In the genomic region with DNA sequence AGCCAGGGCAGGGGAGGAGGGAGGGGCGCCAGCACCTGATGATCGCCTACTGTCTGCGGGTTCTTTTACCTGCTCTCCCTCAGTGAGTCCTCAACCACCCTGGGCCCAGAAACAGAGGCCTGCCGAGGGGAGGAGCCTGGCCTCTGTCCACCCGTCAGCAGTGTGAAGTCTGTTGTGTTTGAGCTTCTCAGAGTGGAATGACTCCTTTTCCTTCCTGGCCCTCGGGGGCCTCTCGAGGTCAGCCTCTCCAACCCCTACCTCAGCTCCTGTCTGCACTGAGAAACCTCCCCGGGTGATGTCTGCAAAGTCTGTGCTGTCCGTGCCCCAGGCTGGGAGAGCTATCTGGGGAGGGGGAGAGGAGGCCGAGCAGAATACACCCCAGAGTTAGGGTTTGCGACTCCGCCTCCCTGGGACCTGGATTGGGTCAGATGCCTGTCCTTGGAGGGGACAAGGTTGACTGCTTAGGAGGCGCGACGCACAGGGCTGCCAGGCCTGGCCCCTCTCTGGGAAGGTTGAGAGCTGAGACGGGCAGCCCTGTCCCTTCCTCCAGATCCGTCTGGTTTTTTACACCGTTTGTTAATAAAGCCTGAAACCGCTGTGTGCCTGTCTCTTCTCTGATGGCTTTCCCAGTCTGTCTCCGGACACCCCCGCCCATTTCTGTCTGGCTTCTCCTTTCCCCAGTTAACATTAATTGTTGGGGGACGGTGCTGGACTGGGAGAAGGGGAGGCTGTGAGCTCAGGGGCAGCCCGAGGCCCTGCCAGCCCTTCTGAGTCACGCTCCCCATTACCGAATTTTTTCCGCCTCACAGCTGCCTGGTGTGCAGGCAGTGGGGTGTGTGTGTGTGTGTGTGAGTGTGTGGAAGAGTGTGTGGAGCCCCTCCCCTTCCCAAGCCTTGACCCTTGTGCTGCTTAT, we compare ENCODE assay signal across 9 cellular contexts. TPM values are rescaled to one million over a fixed set of nuclear protein-coding genes. Genes with fewer than 3 reads are reported as not detected.
DNase-seq lines count a peak whose midpoint lies in the region; ATAC-seq, FAIRE-seq and TF ChIP-seq lines count a peak whose summit lies in the region.
"Had no signal": no experiment of that assay in that cellular context is flagged by ENCODE, and none has a peak within 500 bp of the region (broad histone marks: within the 10 kb centered on the region; RNA-seq: fewer than 3 reads in every experiment).

No MANE protein-coding gene starts in this region.

- peak overlapping the region; percentile 61 to 93 for H3K27ac ChIP-seq in A549
- peak overlapping the region; percentile 82 to 94 (median 88) for H3K27ac ChIP-seq in transverse colon

- peak overlapping the region; percentile 97 for H3K4me2 ChIP-seq in A549

- peak overlapping the region; percentile 46 for H3K27ac Mint-ChIP-seq in activated CD8-positive, alpha-beta T cell treated with anti-CD3 and anti-CD28 coated beads, Interleukin-2, amount 10 ng/mL, durations not matched to agents 7 days and 5 days
- peak overlapping the region; percentile 93 for H3K27ac Mint-ChIP-seq in neural crest cell (ENCODE audit: unreplicated experiment)

- DNase-seq in A549 (ENCODE audit: low read depth in 1 of 2, low spot score in 1 of 2), result peak; percentile 66 to 77
- DNase-seq in HT1080 (ENCODE audit: low read depth), result peak; percentile 69
- peak; percentile 33 for DNase-seq in activated CD8-positive, alpha-beta T cell treated with anti-CD3 and anti-CD28 coated beads, Interleukin-2, amount 10 ng/mL, durations not matched to agents 7 days and 5 days
- peak; percentile 38 to 52 for DNase-seq in erythroblast (lab: John Stamatoyannopoulos, UW)
- peak; percentile 39 for DNase-seq in neural crest cell (ENCODE audit: low read depth, low spot score)
- peak; percentile 60 for DNase-seq in transverse colon
- DNase-seq in OCI-M1 (lab: John Stamatoyannopoulos, UW), result no peak
- DNase-seq in mesenteric fat pad (ENCODE audit: low spot score), result no peak

- ATAC-seq in A549, result peak; percentile 22 to 42; a peak in 5 of 6 replicates
- no peak for ATAC-seq in activated CD8-positive, alpha-beta T cell treated with anti-CD3 and anti-CD28 coated beads, Interleukin-2, amount 10 ng/mL, durations not matched to agents 7 days and 5 days

- no peak for TF ChIP-seq RAD21 in A549 (conservative IDR thresholded peaks at IDR 0.05 in 1 of 2, IDR thresholded peaks at IDR 0.05 in 1 of 2)

- intact Hi-C loops in transverse colon (cut with DNase I; ENCODE audit: low total_unique reads), result no loop called here

- H3K36me3 Mint-ChIP-seq in activated CD8-positive, alpha-beta T cell treated with anti-CD3 and anti-CD28 coated beads, Interleukin-2, amount 10 ng/mL, durations not matched to agents 7 days and 5 days (ENCODE audit: low read depth), result no peaks in the 10 kb centered on the region
- H3K36me3 Mint-ChIP-seq in neural crest cell (ENCODE audit: low read depth), result no peaks in the 10 kb centered on the region

- POLR2A ChIA-PET in A549 (lab: Yijun Ruan, JAX), result interaction anchor here (1.0 to 4.1 kb wide), 3 partner anchors 11 to 119 kb away, joined by 3 to 53 read pairs (median 4); a partner anchor contains a TSS
- POLR2A ChIA-PET in activated CD8-positive, alpha-beta T cell treated with anti-CD3 and anti-CD28 coated beads, Interleukin-2, amount 10 ng/mL, durations not matched to agents 7 days and 5 days (lab: Charles Lee), result interaction anchor here (0.9 kb wide), 1 partner anchor 16 kb away, joined by 4 read pairs; no protein-coding TSS in a partner anchor

- H3K4me3 ChIP-seq in A549 (0 out of 3 replicates have a peak overlapping the region, but pooled peaks have one; percentile 5), transverse colon (no peak overlapping the region)

- 33% methylated on average over 26 of the region's 26 CpGs for WGBS in A549 (ENCODE audit: missing lambda C conversion rate)
- WGBS in transverse colon (ENCODE audit: low coverage in 1 of 2), 2 donors, result 34 to 36% methylated on average over 9 to 26 of the region's 26 CpGs

- TF ChIP-seq CTCF in A549 (IDR thresholded peaks at IDR 0.05) (no peak), neural crest cell (conservative IDR thresholded peaks at IDR 0.05) (no peak), transverse colon (IDR thresholded peaks at IDR 0.05) (no peak)

- CTCF ChIA-PET in A549 (lab: Yijun Ruan, JAX), result interaction anchor here (1.0 to 17.3 kb wide), 10 partner anchors 11 to 346 kb away, joined by 3 to 219 read pairs (median 10); a partner anchor contains a TSS
- CTCF ChIA-PET in activated CD8-positive, alpha-beta T cell treated with anti-CD3 and anti-CD28 coated beads, Interleukin-2, amount 10 ng/mL, durations not matched to agents 7 days and 5 days (lab: Charles Lee), result interaction anchor here (2.8 kb wide), 1 partner anchor 17 kb away, joined by 14 read pairs; no protein-coding TSS in a partner anchor

- H3K9me3 ChIP-seq in A549 (no peaks in the 10 kb centered on the region), transverse colon (no peaks in the 10 kb centered on the region)

- no peak for TF ChIP-seq POLR2A in A549 (IDR thresholded peaks at IDR 0.05; ENCODE audit: low read length)
- TF ChIP-seq POLR2A in erythroblast (IDR thresholded peaks at IDR 0.05; ENCODE audit: low read length), result no peak
- TF ChIP-seq POLR2A in transverse colon (IDR thresholded peaks at IDR 0.05), result no peak

- H3K9me3 Mint-ChIP-seq in activated CD8-positive, alpha-beta T cell treated with anti-CD3 and anti-CD28 coated beads, Interleukin-2, amount 10 ng/mL, durations not matched to agents 7 days and 5 days (ENCODE audit: insufficient read depth), result no peaks in the 10 kb centered on the region
- H3K9me3 Mint-ChIP-seq in neural crest cell, result no peaks in the 10 kb centered on the region

- in situ Hi-C loops in transverse colon (cut with MboI; ENCODE audit: low pct_ligation_motif_present in 1 of 4, low pct_unique_long_range_greater_than_20kb in 1 of 4, low sequenced_read_pairs in 3 of 4), result no loop called here

- H3K36me3 ChIP-seq in transverse colon, result no peaks in the 10 kb centered on the region

- TF ChIP-seq EP300 in A549 (IDR thresholded peaks at IDR 0.05), result no peak
- no peak for TF ChIP-seq EP300 in transverse colon (IDR thresholded peaks at IDR 0.05; ENCODE audit: low read depth)

- peaks cover 17% of the 10 kb centered on the region for H3K27me3 ChIP-seq in transverse colon

- H3K4me3 Mint-ChIP-seq in activated CD8-positive, alpha-beta T cell treated with anti-CD3 and anti-CD28 coated beads, Interleukin-2, amount 10 ng/mL, durations not matched to agents 7 days and 5 days, result peak overlapping the region; percentile 8
- peak overlapping the region; percentile 86 for H3K4me3 Mint-ChIP-seq in neural crest cell

- peaks cover 13% of the 10 kb centered on the region for H3K4me1 Mint-ChIP-seq in activated CD8-positive, alpha-beta T cell treated with anti-CD3 and anti-CD28 coated beads, Interleukin-2, amount 10 ng/mL, durations not matched to agents 7 days and 5 days (ENCODE audit: low read depth)
- peaks cover 19% of the 10 kb centered on the region for H3K4me1 Mint-ChIP-seq in neural crest cell

- no peaks in the 10 kb centered on the region for H3K27me3 Mint-ChIP-seq in activated CD8-positive, alpha-beta T cell treated with anti-CD3 and anti-CD28 coated beads, Interleukin-2, amount 10 ng/mL, durations not matched to agents 7 days and 5 days (ENCODE audit: low read depth)
- peaks cover 7% of the 10 kb centered on the region for H3K27me3 Mint-ChIP-seq in neural crest cell (ENCODE audit: low read depth)

- H3K4me1 ChIP-seq in A549, result peaks cover 61% of the 10 kb centered on the region
- peaks cover 36 to 57% (median 47%) of the 10 kb centered on the region in 4 donors for H3K4me1 ChIP-seq in transverse colon

- peak; percentile 18 for FAIRE-seq in A549 (lab: Jason Lieb, UNC)

RNA-seq across cellular contexts. Expression of a gene that starts 1.0 kb away (rescaled TPM):
- polyA plus RNA-seq in A549 (2011; rRNA removed) (0.19 and 0.22 TPM in 2 replicates), A549 (2017; fragmentation: RNase III; extraction: RNeasy Plus Mini Kit Qiagen cat#74134 plus additional on column Dnase treatment) (0.96 to 2.0 TPM (median 1.5 TPM) in 3 replicates)
- 0.30 and 0.44 TPM in 2 replicates for polyA plus RNA-seq in A549 (2012; cell fraction: cytosol; rRNA removed)
- 2.3 and 2.6 TPM in 2 replicates for polyA plus RNA-seq in A549 (2012; cell fraction: nucleus; rRNA removed)
- polyA minus RNA-seq in A549 (2011; rRNA and poly(A)+ RNA removed), result 0.25 and 0.29 TPM in 2 replicates
- 0.05 and 0.07 TPM in 2 replicates for total RNA-seq in HT1080 (2014; rRNA removed; shearing (Covaris generic))
- polyA plus RNA-seq in HT1080 (2015; cell fraction: cytosol; rRNA removed), result 0.03 TPM in 1 of 2 replicates, not detected in the other
- polyA plus RNA-seq in HT1080 (2015; cell fraction: nucleus; rRNA removed), result not detected in 2 replicates
- under 1 TPM; 0.50 to 0.55 TPM for total RNA-seq in activated CD8-positive, alpha-beta T cell treated with anti-CD3 and anti-CD28 coated beads, Interleukin-2, amount 10 ng/mL, durations not matched to agents 7 days and 5 days
- total RNA-seq in neural crest cell (1.3 and 1.5 TPM in 2 replicates), transverse colon (10 to 100 TPM in 2 of 4 donors, 1 to 10 TPM in 2; 3.4 to 41.2 (median 11.1) TPM), mesenteric fat pad (13.9 TPM)

RNA-seq across cellular contexts. Expression of a gene that starts 2.2 kb away (rescaled TPM):
- polyA plus RNA-seq in A549 (2011; rRNA removed) (16.8 and 21.0 TPM in 2 replicates), A549 (2017; fragmentation: RNase III; extraction: RNeasy Plus Mini Kit Qiagen cat#74134 plus additional on column Dnase treatment) (46.5 to 57.4 TPM (median 50.3 TPM) in 3 replicates)
- 48.1 and 50.6 TPM in 2 replicates for polyA plus RNA-seq in A549 (2012; cell fraction: cytosol; rRNA removed)
- polyA plus RNA-seq in A549 (2012; cell fraction: nucleus; rRNA removed), result 98.9 and 106 TPM in 2 replicates
- 7.6 and 10.2 TPM in 2 replicates for polyA minus RNA-seq in A549 (2011; rRNA and poly(A)+ RNA removed)
- 27.4 and 31.7 TPM in 2 replicates for total RNA-seq in HT1080 (2014; rRNA removed; shearing (Covaris generic))
- polyA plus RNA-seq in HT1080 (2015; cell fraction: cytosol; rRNA removed), result 34.2 and 37.5 TPM in 2 replicates
- 42.0 and 44.1 TPM in 2 replicates for polyA plus RNA-seq in HT1080 (2015; cell fraction: nucleus; rRNA removed)
- 10 to 100 TPM; 16.2 to 16.4 TPM for total RNA-seq in activated CD8-positive, alpha-beta T cell treated with anti-CD3 and anti-CD28 coated beads, Interleukin-2, amount 10 ng/mL, durations not matched to agents 7 days and 5 days
- total RNA-seq in neural crest cell (81.1 and 87.9 TPM in 2 replicates), transverse colon (1 to 10 TPM in 2 of 4 donors, not detected in 2; 2.1 to 2.7 TPM), mesenteric fat pad (7.3 TPM)

RNA-seq across cellular contexts. Expression of a gene that starts 10.8 kb away (rescaled TPM):
- 0.32 and 0.48 TPM in 2 replicates for polyA plus RNA-seq in A549 (2011; rRNA removed)
- 2.5 and 4.8 TPM in 2 replicates for polyA plus RNA-seq in A549 (2012; cell fraction: cytosol; rRNA removed)
- polyA plus RNA-seq in A549 (2012; cell fraction: nucleus; rRNA removed), result 7.0 and 12.6 TPM in 2 replicates
- 4.7 to 5.9 TPM (median 5.7 TPM) in 3 replicates for polyA plus RNA-seq in A549 (2017; fragmentation: RNase III; extraction: RNeasy Plus Mini Kit Qiagen cat#74134 plus additional on column Dnase treatment)
- 0.70 and 1.0 TPM in 2 replicates for polyA minus RNA-seq in A549 (2011; rRNA and poly(A)+ RNA removed)
- total RNA-seq in HT1080 (2014; rRNA removed; shearing (Covaris generic)), result 2.4 and 4.6 TPM in 2 replicates
- polyA plus RNA-seq in HT1080 (2015; cell fraction: cytosol; rRNA removed), result 5.4 and 7.1 TPM in 2 replicates
- polyA plus RNA-seq in HT1080 (2015; cell fraction: nucleus; rRNA removed), result 4.0 TPM in 2 replicates
- 10 to 100 TPM; 10.2 to 11.6 TPM for total RNA-seq in activated CD8-positive, alpha-beta T cell treated with anti-CD3 and anti-CD28 coated beads, Interleukin-2, amount 10 ng/mL, durations not matched to agents 7 days and 5 days
- 14.8 and 15.0 TPM in 2 replicates for total RNA-seq in neural crest cell
- total RNA-seq in transverse colon, result 1 to 10 TPM; 5.9 to 7.6 (median 6.4) TPM
- 9.7 TPM for total RNA-seq in mesenteric fat pad

RNA-seq across cellular contexts. Expression of a gene that starts 22.7 kb away (rescaled TPM):
- not detected in 2 replicates for polyA plus RNA-seq in A549 (2011; rRNA removed)
- not detected in 2 replicates for polyA plus RNA-seq in A549 (2012; cell fraction: cytosol; rRNA removed)
- polyA plus RNA-seq in A549 (2012; cell fraction: nucleus; rRNA removed), result not detected in 2 replicates
- not detected in 3 replicates for polyA plus RNA-seq in A549 (2017; fragmentation: RNase III; extraction: RNeasy Plus Mini Kit Qiagen cat#74134 plus additional on column Dnase treatment)
- not detected in 2 replicates for polyA minus RNA-seq in A549 (2011; rRNA and poly(A)+ RNA removed)
- 0.10 TPM in 1 of 2 replicates, not detected in the other for total RNA-seq in HT1080 (2014; rRNA removed; shearing (Covaris generic))
- polyA plus RNA-seq in HT1080 (2015; cell fraction: cytosol; rRNA removed), result not detected in 2 replicates
- 0.16 TPM in 1 of 2 replicates, not detected in the other for polyA plus RNA-seq in HT1080 (2015; cell fraction: nucleus; rRNA removed)
- total RNA-seq in activated CD8-positive, alpha-beta T cell treated with anti-CD3 and anti-CD28 coated beads, Interleukin-2, amount 10 ng/mL, durations not matched to agents 7 days and 5 days, result not detected
- total RNA-seq in neural crest cell, result not detected in 2 replicates
- total RNA-seq in transverse colon, result not detected
- not detected for total RNA-seq in mesenteric fat pad
- total RNA-seq: glomerular endothelial cell had no signal

RNA-seq across cellular contexts. Expression of a gene that starts 25.8 kb away (rescaled TPM):
- 45.3 and 51.5 TPM in 2 replicates for polyA plus RNA-seq in A549 (2011; rRNA removed)
- 79.6 and 132 TPM in 2 replicates for polyA plus RNA-seq in A549 (2012; cell fraction: cytosol; rRNA removed)
- polyA plus RNA-seq in A549 (2012; cell fraction: nucleus; rRNA removed), result 77.2 and 99.3 TPM in 2 replicates
- polyA plus RNA-seq in A549 (2017; fragmentation: RNase III; extraction: RNeasy Plus Mini Kit Qiagen cat#74134 plus additional on column Dnase treatment), result 52.7 to 57.8 TPM (median 54.1 TPM) in 3 replicates
- 16.2 and 19.7 TPM in 2 replicates for polyA minus RNA-seq in A549 (2011; rRNA and poly(A)+ RNA removed)
- 82.1 and 89.8 TPM in 2 replicates for total RNA-seq in HT1080 (2014; rRNA removed; shearing (Covaris generic))
- 39.3 and 47.1 TPM in 2 replicates for polyA plus RNA-seq in HT1080 (2015; cell fraction: cytosol; rRNA removed)
- 13.8 and 18.7 TPM in 2 replicates for polyA plus RNA-seq in HT1080 (2015; cell fraction: nucleus; rRNA removed)
- total RNA-seq in activated CD8-positive, alpha-beta T cell treated with anti-CD3 and anti-CD28 coated beads, Interleukin-2, amount 10 ng/mL, durations not matched to agents 7 days and 5 days, result 10 to 100 TPM; 31.9 to 32.1 TPM
- total RNA-seq in neural crest cell, result 34.3 and 36.7 TPM in 2 replicates
- total RNA-seq in transverse colon, result 100 to 1,000 TPM in 2 of 4 donors, 10 to 100 TPM in 2; 71.1 to 142 (median 97.6) TPM
- 53.2 TPM for total RNA-seq in mesenteric fat pad

Comparison
In these comparisons a context has a peak if more than half of its experiments do, and no peak if none do; other contexts are left out.
1. DNase-seq: peak in A549 (2 of 2), HT1080 (single experiment), activated CD8-positive, alpha-beta T cell treated with anti-CD3 and anti-CD28 coated beads, Interleukin-2, amount 10 ng/mL, durations not matched to agents 7 days and 5 days (single experiment), erythroblast (2 of 2), neural crest cell (single experiment) and transverse colon (single experiment); none in OCI-M1 (single experiment) and mesenteric fat pad (single experiment).